ENCODE assay signal across 20 cellular contexts in genomic region chr5:118692811-118693342, GRCh38.
DNase-seq lines count a peak whose midpoint lies in the region; TF ChIP-seq lines count a peak whose summit lies in the region.
"Had no signal": no experiment of that assay in that cellular context is flagged by ENCODE, and none has a peak within 500 bp of the region (broad histone marks: within the 10 kb centered on the region; RNA-seq: fewer than 3 reads in every experiment).

No MANE protein-coding gene starts in this region.

- peaks cover 24% of the 10 kb centered on the region for H3K4me1 Mint-ChIP-seq in neural crest cell
- H3K4me1 Mint-ChIP-seq: activated CD4-positive, alpha-beta T cell treated with anti-CD3 and anti-CD28 coated beads, Interleukin-2, amount 10 ng/mL, durations not matched to agents 24 days and 14 days; B cell; T-helper 17 cell had no signal

- no peaks in the 10 kb centered on the region for H3K27me3 ChIP-seq in suprapubic skin
- H3K27me3 ChIP-seq: pancreas, uterus had no signal

- no peak overlapping the region for H3K27ac ChIP-seq in suprapubic skin
- H3K27ac ChIP-seq: pancreas, uterus had no signal

- TF ChIP-seq CTCF in neural crest cell (conservative IDR thresholded peaks at IDR 0.05) (peak; percentile 32), suprapubic skin (IDR thresholded peaks at IDR 0.05) (no peak)

- H3K4me1 ChIP-seq in suprapubic skin, result peaks cover 5% of the 10 kb centered on the region
- H3K4me1 ChIP-seq: pancreas, uterus had no signal

- H3K9me3 Mint-ChIP-seq in neural crest cell, result peaks cover 10% of the 10 kb centered on the region
- H3K9me3 Mint-ChIP-seq: activated CD4-positive, alpha-beta T cell treated with anti-CD3 and anti-CD28 coated beads, Interleukin-2, amount 10 ng/mL, durations not matched to agents 24 days and 14 days; activated T-cell treated with anti-CD3 and anti-CD28 coated beads, Interleukin-2, amount 50 U/mL, for 4 hours had no signal

- TF ChIP-seq EP300 in suprapubic skin (IDR thresholded peaks at IDR 0.05), result no peak

- no peaks in the 10 kb centered on the region for H3K27me3 Mint-ChIP-seq in neural crest cell (ENCODE audit: low read depth)
- H3K27me3 Mint-ChIP-seq: activated CD4-positive, alpha-beta T cell treated with anti-CD3 and anti-CD28 coated beads, Interleukin-2, amount 10 ng/mL, durations not matched to agents 24 days and 14 days; T-helper 17 cell had no signal

- H3K27ac Mint-ChIP-seq in neural crest cell (ENCODE audit: unreplicated experiment), result peak overlapping the region; percentile 11
- H3K27ac Mint-ChIP-seq: activated CD4-positive, alpha-beta T cell treated with anti-CD3 and anti-CD28 coated beads, Interleukin-2, amount 10 ng/mL, durations not matched to agents 24 days and 14 days; B cell; T-helper 17 cell had no signal

- H3K4me3 Mint-ChIP-seq in neural crest cell, result no peak overlapping the region
- H3K4me3 Mint-ChIP-seq: activated CD4-positive, alpha-beta T cell treated with anti-CD3 and anti-CD28 coated beads, Interleukin-2, amount 10 ng/mL, durations not matched to agents 24 days and 14 days; activated T-cell treated with anti-CD3 and anti-CD28 coated beads, Interleukin-2, amount 50 U/mL, for 4 hours; B cell; T-helper 17 cell had no signal

- no peaks in the 10 kb centered on the region for H3K36me3 ChIP-seq in suprapubic skin
- H3K36me3 ChIP-seq: pancreas, uterus had no signal

- in situ Hi-C loops in G401 (cut with HindIII; ENCODE audit: low sequenced_read_pairs), result no loop called here

- peaks cover 5% of the 10 kb centered on the region for H3K36me3 Mint-ChIP-seq in neural crest cell (ENCODE audit: low read depth)

- 37% methylated on average over 3 of the region's 4 CpGs for WGBS in suprapubic skin

- no peaks in the 10 kb centered on the region for H3K9me3 ChIP-seq in suprapubic skin
- H3K9me3 ChIP-seq: pancreas, uterus had no signal

- no peak for TF ChIP-seq POLR2A in suprapubic skin (IDR thresholded peaks at IDR 0.05)

- no peak overlapping the region for H3K4me3 ChIP-seq in suprapubic skin
- H3K4me3 ChIP-seq: pancreas, uterus had no signal

- peak; percentile 87 for DNase-seq in G401 (ENCODE audit: low spot score)
- peak; percentile 59 for DNase-seq in NCI-H1105 (lab: John Stamatoyannopoulos, UW)
- DNase-seq in cerebellum (ENCODE audit: low spot score), result peak; percentile 77
- no peak for DNase-seq in neural crest cell (ENCODE audit: low read depth, low spot score)
- DNase-seq in activated naive CD4-positive, alpha-beta T cell treated with Interleukin-2 at 50 U/mL for 16 hours, result no peak
- no peak for DNase-seq in glomerular visceral epithelial cell (ENCODE audit: extremely low spot score)
- DNase-seq in activated CD8-positive, alpha-beta memory T cell treated with anti-CD3 and anti-CD28 coated beads, Interleukin-2, amount 50 U/mL, for 48 hours, result no peak
- no peak for DNase-seq in suprapubic skin (ENCODE audit: low spot score in 2 of 2)
- DNase-seq: activated CD4-positive, alpha-beta T cell treated with anti-CD3 and anti-CD28 coated beads, Interleukin-2, amount 10 ng/mL, durations not matched to agents 24 days and 14 days; activated T-cell treated with anti-CD3 and anti-CD28 coated beads, Interleukin-2, amount 50 U/mL, for 4 hours; amygdala; dermis blood vessel endothelial cell; EL; GOT3; mesenchymal stem cell; NCI-H187 treated with DMSO at 0.1 percent for 48 hours; T-helper 17 cell; uterus had no signal

Comparison
In these comparisons a context has a peak if more than half of its experiments do, and no peak if none do; other contexts are left out.
1. DNase-seq: peak in G401 (single experiment), NCI-H1105 (single experiment) and cerebellum (single experiment); none in neural crest cell (single experiment), activated naive CD4-positive, alpha-beta T cell treated with Interleukin-2 at 50 U/mL for 16 hours (single experiment), glomerular visceral epithelial cell (single experiment), activated CD8-positive, alpha-beta memory T cell treated with anti-CD3 and anti-CD28 coated beads, Interleukin-2, amount 50 U/mL, for 48 hours (single experiment) and suprapubic skin (0 of 2).